19 cellular contexts compared by ENCODE assay signal in genomic region chr3:62987721-62988120, GRCh38.
A peak's percentile ranks its signal among the peaks of the same experiment; 100 is the strongest.
DNase-seq lines count a peak whose midpoint lies in the region; ATAC-seq, FAIRE-seq and TF ChIP-seq lines count a peak whose summit lies in the region.
"Had no signal": no experiment of that assay in that cellular context is flagged by ENCODE, and none has a peak within 500 bp of the region (broad histone marks: within the 10 kb centered on the region; RNA-seq: fewer than 3 reads in every experiment).

No MANE protein-coding gene starts in this region.

- TF ChIP-seq RAD21 in GM12878 (IDR thresholded peaks at IDR 0.05; ENCODE audit: insufficient read depth, low read depth, low read length): no peak

- DNase-seq in GM12878 (ENCODE audit: low read depth, low spot score) (no peak), HCEC 1CT (no peak), lower leg skin (ENCODE audit: low spot score in 2 of 2) (no peak)
- DNase-seq: BE2C; C1 segment of cervical spinal cord; Caco-2; CD4-positive, CD25-positive, alpha-beta regulatory T cell; GOT3; H7; Karpas-422; KBM-7 had no signal

- no peaks in the 10 kb centered on the region for H3K79me2 ChIP-seq in GM12878 (ENCODE audit: control insufficient read depth, insufficient read depth, low read length)

- CTCF ChIA-PET in GM12878 (lab: Yijun Ruan, JAX): no interaction called here

- no peak for TF ChIP-seq CTCF in GM12878 (IDR thresholded peaks at IDR 0.05 in 2 of 3, conservative IDR thresholded peaks at IDR 0.05 in 1 of 3; ENCODE audit: control insufficient read depth in 2 of 3, extremely low read depth in 1 of 3, insufficient read depth in 1 of 3, low read depth in 3 of 3, low read length in 3 of 3)
- TF ChIP-seq CTCF in lower leg skin (IDR thresholded peaks at IDR 0.05): no peak

- SMC1A ChIA-PET in GM12878 (lab: Charles Lee; ENCODE audit: uncharacterized antibody, unreplicated experiment): no interaction called here

- H3K4me1 ChIP-seq in GM12878 (ENCODE audit: control insufficient read depth, insufficient read depth, low read length): no peaks in the 10 kb centered on the region
- H3K4me1 ChIP-seq: BE2C, Caco-2 had no signal

- TF ChIP-seq EP300 in GM12878 (IDR thresholded peaks at IDR 0.05; ENCODE audit: borderline replicate concordance in 1 of 2, control insufficient read depth in 1 of 2, low read depth in 2 of 2, low read length in 2 of 2): no peak

- POLR2A ChIA-PET in GM12878 (lab: Charles Lee): no interaction called here

- H3K27ac ChIP-seq in GM12878 (ENCODE audit: control insufficient read depth, insufficient read depth): no peak overlapping the region

- no peak overlapping the region for H3K4me2 ChIP-seq in GM12878 (ENCODE audit: control insufficient read depth, insufficient read depth)

- FAIRE-seq in GM12878 (lab: Jason Lieb, UNC): no peak
- FAIRE-seq: D721Med, G401.6, GM19239, HepG2 had no signal

- H4K20me1 ChIP-seq in GM12878 (ENCODE audit: control insufficient read depth, insufficient read depth): no peaks in the 10 kb centered on the region

- BruUV-seq in GM12878 (replicated peaks; lab: Mats Ljungman, UMichigan): no TSS peak

- H3K4me3 ChIP-seq in GM12878: no peak overlapping the region
- H3K4me3 ChIP-seq in lower leg skin (ENCODE audit: low read depth, poor library complexity, severe bottlenecking): no peak overlapping the region

- no peaks in the 10 kb centered on the region for H3K36me3 ChIP-seq in GM12878 (ENCODE audit: control insufficient read depth in 2 of 2, insufficient read depth in 2 of 2, low read length in 1 of 2)
- H3K36me3 ChIP-seq: BE2C had no signal

- no peaks in the 10 kb centered on the region for H3K9me3 ChIP-seq in GM12878 (replicated peaks; ENCODE audit: control insufficient read depth, insufficient read depth, low read length)
- H3K9me3 ChIP-seq: BE2C, Caco-2 had no signal

- RAD21 ChIA-PET in GM12878 (lab: Charles Lee; ENCODE audit: unreplicated experiment): no interaction called here

- in situ Hi-C loops in GM12878 (cut with MboI): no loop called here

- ATAC-seq in GM19035 (IDR thresholded peaks at IDR 0.05; ENCODE audit: unreplicated experiment) (peak; percentile 59), HG02852 (IDR thresholded peaks at IDR 0.05; ENCODE audit: unreplicated experiment) (peak; percentile 68), HG03442 (IDR thresholded peaks at IDR 0.05; ENCODE audit: unreplicated experiment) (peak; percentile 70), GM12878 (peak; percentile 49), HG03159 (IDR thresholded peaks at IDR 0.05; ENCODE audit: unreplicated experiment) (no peak)
- ATAC-seq: HepG2 had no signal

- no peak overlapping the region for H3K9ac ChIP-seq in GM12878 (ENCODE audit: control insufficient read depth, insufficient read depth, low read length)

- 2% methylated on average over 8 of the region's 8 CpGs for WGBS in GM12878 (ENCODE audit: insufficient coverage, insufficient replicate concordance, low lambda C conversion rate, missing lambda C conversion rate)
- WGBS in lower leg skin, 2 donors: 85 to 86% methylated on average over 8 of the region's 8 CpGs

- H3K27me3 ChIP-seq in GM12878 (replicated peaks in 1 of 2; ENCODE audit: control insufficient read depth in 2 of 2, insufficient read depth in 2 of 2, low read length in 1 of 2): no peaks in the 10 kb centered on the region
- H3K27me3 ChIP-seq: BE2C had no signal

- intact Hi-C loops in GM12878 (cut with micrococcal nuclease; ENCODE audit: unreplicated experiment) (no loop called here), lower leg skin (cut with DNase I; ENCODE audit: low total_unique reads) (no loop called here)

- TF ChIP-seq POLR2A in GM12878 (IDR thresholded peaks at IDR 0.05; ENCODE audit: low read depth, low read length) (no peak), lower leg skin (IDR thresholded peaks at IDR 0.05) (no peak)

- no peak overlapping the region for H2AFZ ChIP-seq in GM12878 (ENCODE audit: control insufficient read depth, low read depth, low read length)

TF ChIP-seq in GM12878, 131 proteins besides CTCF, POLR2A, EP300 and RAD21:
- no peak for TF ChIP-seq BCL11A (IDR thresholded peaks at IDR 0.05; ENCODE audit: low read depth, low read length)
- TF ChIP-seq CREB1 (IDR thresholded peaks at IDR 0.05; ENCODE audit: low read depth): no peak
- no peak for TF ChIP-seq E2F4 (IDR thresholded peaks at IDR 0.05; ENCODE audit: low read depth, low read length)
- no peak for TF ChIP-seq HDGF (IDR thresholded peaks at IDR 0.05)
- no peak for TF ChIP-seq DPF2 (IDR thresholded peaks at IDR 0.05)
- TF ChIP-seq BCL3 (IDR thresholded peaks at IDR 0.05; ENCODE audit: borderline replicate concordance, insufficient read depth, low read depth, low read length, poor library complexity, severe bottlenecking): no peak
- TF ChIP-seq YY1 (IDR thresholded peaks at IDR 0.05; ENCODE audit: low read depth, low read length): no peak
- no peak for TF ChIP-seq USF2 (IDR thresholded peaks at IDR 0.05; ENCODE audit: borderline replicate concordance, low read depth, low read length)
- TF ChIP-seq ZNF622 (IDR thresholded peaks at IDR 0.05): no peak
